21 cellular contexts compared by ENCODE assay signal in the genomic region with DNA sequence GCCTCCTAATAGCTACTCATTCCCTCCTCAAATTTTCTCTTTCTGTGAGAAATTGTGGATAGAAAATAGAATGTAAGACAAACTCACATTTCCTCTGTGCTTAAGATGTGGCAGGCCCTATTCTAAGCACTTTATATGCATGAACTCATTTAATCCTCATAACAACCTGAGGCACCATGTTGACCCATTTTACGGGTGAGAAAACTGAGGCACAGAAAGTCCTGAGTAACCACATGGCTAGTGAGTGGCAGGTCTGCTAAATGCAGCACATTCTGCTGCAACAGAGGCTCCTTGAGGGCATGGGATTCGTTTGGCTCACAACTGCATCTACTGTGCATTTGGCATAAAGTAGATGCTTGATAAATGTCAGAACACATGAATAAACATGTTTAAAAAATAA. TPM values are rescaled to one million over a fixed set of nuclear protein-coding genes. Genes with fewer than 3 reads are reported as not detected.
A peak's percentile ranks its signal among the peaks of the same experiment; 100 is the strongest.
DNase-seq lines count a peak whose midpoint lies in the region; ATAC-seq and TF ChIP-seq lines count a peak whose summit lies in the region.
"Had no signal": no experiment of that assay in that cellular context is flagged by ENCODE, and none has a peak within 500 bp of the region (broad histone marks: within the 10 kb centered on the region; RNA-seq: fewer than 3 reads in every experiment).

No MANE protein-coding gene starts in this region.

- H3K27me3 ChIP-seq in layer of hippocampus (ENCODE audit: control insufficient read depth, insufficient read depth, low read length) (no peaks in the 10 kb centered on the region), neural progenitor cell (no peaks in the 10 kb centered on the region)

- H3K4me2 ChIP-seq in neural progenitor cell: no peak overlapping the region
- H3K4me2 ChIP-seq: PC-9 had no signal

- H3K27ac Mint-ChIP-seq in activated naive CD8-positive, alpha-beta T cell: peak overlapping the region; percentile 89
- H3K27ac Mint-ChIP-seq in activated naive CD8-positive, alpha-beta T cell treated with anti-CD3 and anti-CD28 coated beads for 36 hours: no peak overlapping the region
- peak overlapping the region; percentile 87 for H3K27ac Mint-ChIP-seq in activated naive CD8-positive, alpha-beta T cell treated with anti-CD3 and anti-CD28 coated beads, Interleukin-2, amount 10 ng/mL, durations not matched to agents 7 days and 5 days
- H3K27ac Mint-ChIP-seq in neural progenitor cell: no peak overlapping the region

- H3K4me1 ChIP-seq in neural progenitor cell: peaks cover 20% of the 10 kb centered on the region
- H3K4me1 ChIP-seq: tibial artery had no signal

- no peak overlapping the region for H3K4me3 Mint-ChIP-seq in activated naive CD8-positive, alpha-beta T cell
- H3K4me3 Mint-ChIP-seq in activated naive CD8-positive, alpha-beta T cell treated with anti-CD3 and anti-CD28 coated beads for 36 hours: no peak overlapping the region
- H3K4me3 Mint-ChIP-seq in activated naive CD8-positive, alpha-beta T cell treated with anti-CD3 and anti-CD28 coated beads, Interleukin-2, amount 10 ng/mL, durations not matched to agents 7 days and 5 days: no peak overlapping the region
- H3K4me3 Mint-ChIP-seq in neural progenitor cell: no peak overlapping the region
- H3K4me3 Mint-ChIP-seq: activated CD4-positive, alpha-beta T cell treated with anti-CD3 and anti-CD28 coated beads, Interleukin-2, amount 10 ng/mL, durations not matched to agents 7 days and 5 days; nephron had no signal

- H3K9ac ChIP-seq in neural progenitor cell: no peak overlapping the region

- no peak for DNase-seq in activated naive CD8-positive, alpha-beta T cell treated with anti-CD3 and anti-CD28 coated beads for 36 hours
- no peak for DNase-seq in activated naive CD8-positive, alpha-beta T cell treated with anti-CD3 and anti-CD28 coated beads, Interleukin-2, amount 10 ng/mL, durations not matched to agents 7 days and 5 days
- DNase-seq in neural progenitor cell (ENCODE audit: low spot score) (no peak), ecto neural progenitor cell (ENCODE audit: low spot score) (no peak)
- DNase-seq: ACHN; activated CD4-positive, alpha-beta T cell treated with anti-CD3 and anti-CD28 coated beads, Interleukin-2, amount 10 ng/mL, durations not matched to agents 7 days and 5 days; CD8-positive, alpha-beta memory T cell; DMS79; head of caudate nucleus; immature natural killer cell; NCI-H1417 treated with DMSO at 0.1 percent for 48 hours; NCI-H2171 treated with DMSO at 0.1 percent for 48 hours; NCI-H774; PC-9; tibial artery had no signal

- no peaks in the 10 kb centered on the region for H3K27me3 Mint-ChIP-seq in activated naive CD8-positive, alpha-beta T cell
- H3K27me3 Mint-ChIP-seq in activated naive CD8-positive, alpha-beta T cell treated with anti-CD3 and anti-CD28 coated beads for 36 hours: no peaks in the 10 kb centered on the region
- H3K27me3 Mint-ChIP-seq in activated naive CD8-positive, alpha-beta T cell treated with anti-CD3 and anti-CD28 coated beads, Interleukin-2, amount 10 ng/mL, durations not matched to agents 7 days and 5 days: no peaks in the 10 kb centered on the region
- peaks cover 4% of the 10 kb centered on the region for H3K27me3 Mint-ChIP-seq in neural progenitor cell (ENCODE audit: insufficient read depth, low read depth)
- H3K27me3 Mint-ChIP-seq: activated CD4-positive, alpha-beta T cell treated with anti-CD3 and anti-CD28 coated beads, Interleukin-2, amount 10 ng/mL, durations not matched to agents 7 days and 5 days; CD8-positive, alpha-beta memory T cell had no signal

- H3K9me3 ChIP-seq in neural progenitor cell (ENCODE audit: low read depth): no peaks in the 10 kb centered on the region
- H3K9me3 ChIP-seq: tibial artery had no signal

- H3K36me3 Mint-ChIP-seq in activated naive CD8-positive, alpha-beta T cell: no peaks in the 10 kb centered on the region
- H3K36me3 Mint-ChIP-seq in activated naive CD8-positive, alpha-beta T cell treated with anti-CD3 and anti-CD28 coated beads for 36 hours: no peaks in the 10 kb centered on the region
- no peaks in the 10 kb centered on the region for H3K36me3 Mint-ChIP-seq in activated naive CD8-positive, alpha-beta T cell treated with anti-CD3 and anti-CD28 coated beads, Interleukin-2, amount 10 ng/mL, durations not matched to agents 7 days and 5 days
- no peaks in the 10 kb centered on the region for H3K36me3 Mint-ChIP-seq in neural progenitor cell
- H3K36me3 Mint-ChIP-seq: CD8-positive, alpha-beta memory T cell; immature natural killer cell had no signal

- no peak overlapping the region for H2AFZ ChIP-seq in neural progenitor cell (replicated peaks)
- H2AFZ ChIP-seq: PC-9 had no signal

- POLR2A ChIA-PET in activated naive CD8-positive, alpha-beta T cell treated with anti-CD3 and anti-CD28 coated beads, Interleukin-2, amount 10 ng/mL, durations not matched to agents 7 days and 5 days (lab: Charles Lee): interaction anchor here (1.5 to 4.8 kb wide), 3 partner anchors 10 to 24 kb away, joined by 7 to 29 read pairs (median 12); partner anchors contain the start of gene RNF149

- ATAC-seq in activated naive CD8-positive, alpha-beta T cell treated with anti-CD3 and anti-CD28 coated beads, Interleukin-2, amount 10 ng/mL, durations not matched to agents 7 days and 5 days (ENCODE audit: low read depth): no peak
- ATAC-seq in HG03135 (IDR thresholded peaks at IDR 0.05; ENCODE audit: unreplicated experiment): no peak

- TF ChIP-seq CTCF in neural progenitor cell (IDR thresholded peaks at IDR 0.05): no peak

- no peaks in the 10 kb centered on the region for H3K36me3 ChIP-seq in neural progenitor cell
- H3K36me3 ChIP-seq: tibial artery had no signal

- peaks cover 23% of the 10 kb centered on the region for H3K4me1 Mint-ChIP-seq in activated naive CD8-positive, alpha-beta T cell (ENCODE audit: low read depth)
- H3K4me1 Mint-ChIP-seq in activated naive CD8-positive, alpha-beta T cell treated with anti-CD3 and anti-CD28 coated beads for 36 hours: peaks cover 36% of the 10 kb centered on the region
- peaks cover 22% of the 10 kb centered on the region for H3K4me1 Mint-ChIP-seq in activated naive CD8-positive, alpha-beta T cell treated with anti-CD3 and anti-CD28 coated beads, Interleukin-2, amount 10 ng/mL, durations not matched to agents 7 days and 5 days
- H3K4me1 Mint-ChIP-seq in neural progenitor cell: peaks cover 12% of the 10 kb centered on the region
- H3K4me1 Mint-ChIP-seq: nephron had no signal

- no peaks in the 10 kb centered on the region for H3K79me2 ChIP-seq in neural progenitor cell (ENCODE audit: low read depth)

- no peaks in the 10 kb centered on the region for H3F3A ChIP-seq in neural progenitor cell (ENCODE audit: low read depth)

- H4K20me1 ChIP-seq in neural progenitor cell (ENCODE audit: low read depth): no peaks in the 10 kb centered on the region

- H3K27ac ChIP-seq in layer of hippocampus (ENCODE audit: low read depth, low read length) (peak overlapping the region; percentile 49), temporal lobe (ENCODE audit: low read depth, low read length) (peak overlapping the region; percentile 53), neural progenitor cell (no peak overlapping the region)
- H3K27ac ChIP-seq: tibial artery had no signal

- H3K9me3 Mint-ChIP-seq in activated naive CD8-positive, alpha-beta T cell (ENCODE audit: low read depth): no peaks in the 10 kb centered on the region
- no peaks in the 10 kb centered on the region for H3K9me3 Mint-ChIP-seq in activated naive CD8-positive, alpha-beta T cell treated with anti-CD3 and anti-CD28 coated beads for 36 hours
- H3K9me3 Mint-ChIP-seq in activated naive CD8-positive, alpha-beta T cell treated with anti-CD3 and anti-CD28 coated beads, Interleukin-2, amount 10 ng/mL, durations not matched to agents 7 days and 5 days: no peaks in the 10 kb centered on the region
- H3K9me3 Mint-ChIP-seq in neural progenitor cell: no peaks in the 10 kb centered on the region
- H3K9me3 Mint-ChIP-seq: activated CD4-positive, alpha-beta T cell treated with anti-CD3 and anti-CD28 coated beads, Interleukin-2, amount 10 ng/mL, durations not matched to agents 7 days and 5 days; CD8-positive, alpha-beta memory T cell; immature natural killer cell; nephron had no signal

- no peak overlapping the region for H3K4me3 ChIP-seq in neural progenitor cell
- H3K4me3 ChIP-seq: lung, PC-9, tibial artery had no signal

RNA-seq across cellular contexts. Expression of gene RNF149, which starts 22.7 kb away (rescaled TPM):
- total RNA-seq in activated naive CD8-positive, alpha-beta T cell treated with anti-CD3 and anti-CD28 coated beads for 36 hours: 10 to 100 TPM; 38.7 to 39.4 TPM
- total RNA-seq in activated naive CD8-positive, alpha-beta T cell treated with anti-CD3 and anti-CD28 coated beads, Interleukin-2, amount 10 ng/mL, durations not matched to agents 7 days and 5 days: 10 to 100 TPM; 90.1 to 90.3 TPM
- total RNA-seq in temporal lobe: 33.9 TPM
- 28.1 and 35.0 TPM in 2 replicates for total RNA-seq in neural progenitor cell (ENCODE audit: low replicate concordance)

RNA-seq across cellular contexts. Expression of gene CREG2, which starts 56.1 kb away (rescaled TPM):
- total RNA-seq in activated naive CD8-positive, alpha-beta T cell treated with anti-CD3 and anti-CD28 coated beads for 36 hours: not detected
- not detected for total RNA-seq in activated naive CD8-positive, alpha-beta T cell treated with anti-CD3 and anti-CD28 coated beads, Interleukin-2, amount 10 ng/mL, durations not matched to agents 7 days and 5 days
- 8.1 TPM for total RNA-seq in temporal lobe
- 0.28 TPM in 1 of 2 replicates, not detected in the other for total RNA-seq in neural progenitor cell (ENCODE audit: low replicate concordance)
- total RNA-seq: CD8-positive, alpha-beta memory T cell had no signal

Comparison
In these comparisons a context has a peak if more than half of its experiments do, and no peak if none do; other contexts are left out.
1. H3K27ac Mint-ChIP-seq: peak in activated naive CD8-positive, alpha-beta T cell (single experiment) and activated naive CD8-positive, alpha-beta T cell treated with anti-CD3 and anti-CD28 coated beads, Interleukin-2, amount 10 ng/mL, durations not matched to agents 7 days and 5 days (single experiment); none in activated naive CD8-positive, alpha-beta T cell treated with anti-CD3 and anti-CD28 coated beads for 36 hours (single experiment) and neural progenitor cell (single experiment).